Comparison of ENCODE assay signal across 11 cellular contexts in genomic region chr20:5835870-5836269, GRCh38.
DNase-seq lines count a peak whose midpoint lies in the region; ATAC-seq and TF ChIP-seq lines count a peak whose summit lies in the region.
"Had no signal": no experiment of that assay in that cellular context is flagged by ENCODE, and none has a peak within 500 bp of the region (broad histone marks: within the 10 kb centered on the region; RNA-seq: fewer than 3 reads in every experiment).

No MANE protein-coding gene starts in this region.

- whole genome bisulfite sequencing in lower leg skin, 2 donors = 38 to 39% methylated on average over 4 of the region's 4 CpGs
- 22% methylated on average over 4 of the region's 4 CpGs for WGBS in prostate gland

- H3K4me3 Mint-ChIP-seq in activated naive CD4-positive, alpha-beta T cell treated with anti-CD3 and anti-CD28 coated beads for 36 hours = no peak overlapping the region
- H3K4me3 Mint-ChIP-seq in activated naive CD8-positive, alpha-beta T cell treated with anti-CD3 and anti-CD28 coated beads for 36 hours = peak overlapping the region; percentile 16
- peak overlapping the region; percentile 34 to 74 for H3K4me3 Mint-ChIP-seq in stimulated activated naive CD8-positive, alpha-beta T cell treated with anti-CD3 and anti-CD28 coated beads, Interleukin-15, amount 100 ng/mL, for 72 hours

- H3K27ac Mint-ChIP-seq in activated naive CD4-positive, alpha-beta T cell treated with anti-CD3 and anti-CD28 coated beads for 36 hours = peak overlapping the region; percentile 53
- H3K27ac Mint-ChIP-seq in activated naive CD8-positive, alpha-beta T cell treated with anti-CD3 and anti-CD28 coated beads for 36 hours = peak overlapping the region; percentile 78
- peak overlapping the region; percentile 72 to 83 for H3K27ac Mint-ChIP-seq in stimulated activated naive CD8-positive, alpha-beta T cell treated with anti-CD3 and anti-CD28 coated beads, Interleukin-15, amount 100 ng/mL, for 72 hours
- H3K27ac Mint-ChIP-seq: progenitor cell of endocrine pancreas had no signal

- intact Hi-C loops in activated naive CD4-positive, alpha-beta T cell treated with anti-CD3 and anti-CD28 coated beads for 36 hours (cut with micrococcal nuclease) = loop anchor here (1.0 kb wide), 1 partner anchor 8 kb away; no protein-coding TSS in a partner anchor
- intact Hi-C loops in lower leg skin (cut with DNase I; ENCODE audit: low total_unique reads) = no loop called here
- intact Hi-C loops in prostate gland (cut with DNase I) = no loop called here

- H3K9me3 Mint-ChIP-seq in activated naive CD4-positive, alpha-beta T cell treated with anti-CD3 and anti-CD28 coated beads for 36 hours = peaks cover 3% of the 10 kb centered on the region
- peaks cover 6% of the 10 kb centered on the region for H3K9me3 Mint-ChIP-seq in activated naive CD8-positive, alpha-beta T cell treated with anti-CD3 and anti-CD28 coated beads for 36 hours
- peaks cover 8 to 17% of the 10 kb centered on the region in 2 donors for H3K9me3 Mint-ChIP-seq in stimulated activated naive CD8-positive, alpha-beta T cell treated with anti-CD3 and anti-CD28 coated beads, Interleukin-15, amount 100 ng/mL, for 72 hours

- no peaks in the 10 kb centered on the region for H3K9me3 ChIP-seq in prostate gland
- H3K9me3 ChIP-seq: BLaER1 had no signal

- no peaks in the 10 kb centered on the region for H3K27me3 Mint-ChIP-seq in activated naive CD4-positive, alpha-beta T cell treated with anti-CD3 and anti-CD28 coated beads for 36 hours (ENCODE audit: low read depth)
- H3K27me3 Mint-ChIP-seq in activated naive CD8-positive, alpha-beta T cell treated with anti-CD3 and anti-CD28 coated beads for 36 hours = no peaks in the 10 kb centered on the region
- no peaks in the 10 kb centered on the region for H3K27me3 Mint-ChIP-seq in stimulated activated naive CD8-positive, alpha-beta T cell treated with anti-CD3 and anti-CD28 coated beads, Interleukin-15, amount 100 ng/mL, for 72 hours
- H3K27me3 Mint-ChIP-seq: progenitor cell of endocrine pancreas had no signal

- no peak for DNase-seq in activated naive CD4-positive, alpha-beta T cell treated with anti-CD3 and anti-CD28 coated beads for 36 hours
- DNase-seq in activated naive CD4-positive, alpha-beta T cell (lab: John Stamatoyannopoulos, UW) = no peak
- DNase-seq in activated naive CD8-positive, alpha-beta T cell treated with anti-CD3 and anti-CD28 coated beads for 36 hours = no peak
- peak; percentile 40 for DNase-seq in foreskin melanocyte
- DNase-seq in stimulated activated naive CD8-positive, alpha-beta T cell treated with anti-CD3 and anti-CD28 coated beads, Interleukin-15, amount 100 ng/mL, for 72 hours = no peak
- DNase-seq in lower leg skin (ENCODE audit: low spot score in 2 of 2) = no peak
- no peak for DNase-seq in prostate gland (ENCODE audit: low spot score)
- DNase-seq: Karpas-422 had no signal

- H3K27ac ChIP-seq in prostate gland = no peak overlapping the region
- H3K27ac ChIP-seq: BLaER1 had no signal

- TF ChIP-seq POLR2A in lower leg skin (IDR thresholded peaks at IDR 0.05) (no peak), prostate gland (IDR thresholded peaks at IDR 0.05) (no peak)

- H3K27me3 ChIP-seq in prostate gland (replicated peaks; ENCODE audit: insufficient read depth) = no peaks in the 10 kb centered on the region
- H3K27me3 ChIP-seq: BLaER1 had no signal

- H3K4me3 ChIP-seq in lower leg skin (ENCODE audit: low read depth, poor library complexity, severe bottlenecking) (no peak overlapping the region), prostate gland (no peak overlapping the region)
- H3K4me3 ChIP-seq: BLaER1 had no signal

- TF ChIP-seq CTCF in lower leg skin (IDR thresholded peaks at IDR 0.05) (no peak), prostate gland (IDR thresholded peaks at IDR 0.05) (no peak)

- CTCF ChIA-PET in activated naive CD4-positive, alpha-beta T cell treated with anti-CD3 and anti-CD28 coated beads for 36 hours (lab: Charles Lee) = interaction anchor here (0.9 to 1.2 kb wide), 3 partner anchors 8 to 266 kb away, joined by 3 read pairs; no protein-coding TSS in a partner anchor

- peak; percentile 56 for ATAC-seq in stimulated activated naive CD8-positive, alpha-beta T cell treated with anti-CD3 and anti-CD28 coated beads, Interleukin-15, amount 100 ng/mL, for 72 hours
- ATAC-seq in GM18861 (IDR thresholded peaks at IDR 0.05; ENCODE audit: unreplicated experiment) = no peak

- H3K36me3 Mint-ChIP-seq in activated naive CD4-positive, alpha-beta T cell treated with anti-CD3 and anti-CD28 coated beads for 36 hours (ENCODE audit: low read depth) = peaks cover 2% of the 10 kb centered on the region
- H3K36me3 Mint-ChIP-seq in activated naive CD8-positive, alpha-beta T cell treated with anti-CD3 and anti-CD28 coated beads for 36 hours = peaks cover 16% of the 10 kb centered on the region

- H3K4me1 ChIP-seq in prostate gland (replicated peaks) = peaks cover 5% of the 10 kb centered on the region

- H3K4me1 Mint-ChIP-seq in activated naive CD4-positive, alpha-beta T cell treated with anti-CD3 and anti-CD28 coated beads for 36 hours (ENCODE audit: low read depth) = peaks cover 26% of the 10 kb centered on the region
- peaks cover 26% of the 10 kb centered on the region for H3K4me1 Mint-ChIP-seq in activated naive CD8-positive, alpha-beta T cell treated with anti-CD3 and anti-CD28 coated beads for 36 hours
- peaks cover 43% of the 10 kb centered on the region for H3K4me1 Mint-ChIP-seq in stimulated activated naive CD8-positive, alpha-beta T cell treated with anti-CD3 and anti-CD28 coated beads, Interleukin-15, amount 100 ng/mL, for 72 hours

- H3K36me3 ChIP-seq in prostate gland = no peaks in the 10 kb centered on the region
